12 cellular contexts compared by ENCODE assay signal in the genomic region with DNA sequence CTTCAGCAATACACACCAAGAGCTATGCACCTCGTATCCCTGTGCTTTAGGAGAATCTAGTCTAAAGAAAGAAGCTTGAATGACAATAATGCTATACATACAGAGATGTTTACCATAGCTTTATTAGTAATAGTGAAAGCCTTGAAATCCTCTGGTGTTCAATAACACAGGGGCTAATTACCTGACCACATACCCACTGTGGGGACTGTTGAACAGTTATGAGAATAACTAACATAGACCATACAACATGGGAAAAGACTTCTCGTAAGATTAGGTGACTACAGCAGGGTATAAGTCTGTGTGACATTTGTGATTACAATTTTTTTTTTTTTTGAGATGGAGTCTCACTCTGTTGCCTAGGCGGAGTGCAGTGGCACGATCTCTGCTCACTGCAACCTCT.
"Had no signal": no experiment of that assay in that cellular context is flagged by ENCODE, and none has a peak within 500 bp of the region (broad histone marks: within the 10 kb centered on the region; RNA-seq: fewer than 3 reads in every experiment).

No MANE protein-coding gene starts in this region.

- H3K27me3 ChIP-seq: body of pancreas, colonic mucosa had no signal

- H3K4me1 ChIP-seq: colonic mucosa had no signal

- H3K27ac ChIP-seq: body of pancreas, colonic mucosa had no signal

- H3K4me3 ChIP-seq: body of pancreas, colonic mucosa had no signal

- H3K9ac ChIP-seq: SK-N-SH had no signal

- H3K9me3 ChIP-seq: body of pancreas, colonic mucosa, SK-N-SH had no signal

- ATAC-seq: activated CD4-positive, alpha-beta T cell treated with anti-CD3 and anti-CD28 coated beads for 36 hours; body of pancreas; naive thymus-derived CD8-positive, alpha-beta T cell; WTC11 had no signal

- H3K4me2 ChIP-seq: SK-N-SH had no signal

- DNase-seq: activated CD4-positive, alpha-beta T cell treated with anti-CD3 and anti-CD28 coated beads for 36 hours; activated CD4-positive, alpha-beta T cell treated with anti-CD3 and anti-CD28 coated beads, Interleukin-2, amount 50 U/mL, for 48 hours; activated naive CD8-positive, alpha-beta T cell treated with anti-CD3 and anti-CD28 coated beads for 36 hours; amniotic stem cell; body of pancreas; colonic mucosa; immature natural killer cell; kidney glomerular epithelial cell; mesendoderm; naive thymus-derived CD8-positive, alpha-beta T cell; SK-N-SH had no signal

- H3K36me3 ChIP-seq: colonic mucosa had no signal
